12 cellular contexts compared by ENCODE assay signal in the genomic region with DNA sequence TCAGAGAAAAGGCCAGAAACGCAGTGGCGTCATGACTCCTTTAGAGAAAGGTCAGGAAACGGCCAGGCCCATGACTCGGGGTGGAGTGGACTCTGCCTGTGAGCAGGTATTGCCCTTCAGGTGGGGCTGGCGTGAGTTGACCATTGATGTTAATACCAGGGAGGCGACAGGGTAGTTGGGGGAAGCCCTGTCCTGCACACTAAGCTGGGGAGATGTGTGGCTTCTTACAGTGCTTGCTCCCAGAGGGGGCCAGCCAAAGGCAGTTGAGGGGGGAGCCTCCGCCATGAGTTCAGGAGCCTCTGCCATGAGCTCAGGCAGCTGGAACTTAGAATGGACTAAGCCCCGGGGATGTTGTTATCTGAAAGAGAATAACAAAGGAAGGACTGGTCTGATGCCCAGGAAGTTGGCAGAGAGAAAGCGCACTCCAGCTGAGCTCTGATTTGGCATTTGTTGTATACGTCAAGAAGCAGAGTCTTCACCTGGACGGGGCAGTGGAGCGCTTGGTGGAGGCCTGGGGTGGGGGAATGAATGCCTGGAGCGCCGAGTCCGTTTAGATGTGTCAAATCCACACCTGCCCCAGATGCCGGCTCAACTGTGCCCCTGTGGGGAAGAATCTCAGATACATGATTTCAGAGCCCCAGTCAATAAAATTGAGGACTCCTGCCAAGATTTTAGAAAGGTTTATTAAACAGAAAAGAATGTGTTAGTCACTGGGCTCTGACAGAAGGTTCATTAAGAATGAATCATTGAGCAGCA.
DNase-seq lines count a peak whose midpoint lies in the region; ATAC-seq and TF ChIP-seq lines count a peak whose summit lies in the region.
"Had no signal": no experiment of that assay in that cellular context is flagged by ENCODE, and none has a peak within 500 bp of the region (broad histone marks: within the 10 kb centered on the region; RNA-seq: fewer than 3 reads in every experiment).

No MANE protein-coding gene starts in this region.

- no peaks in the 10 kb centered on the region for H3K9me3 ChIP-seq in heart right ventricle
- H3K9me3 ChIP-seq: esophagus muscularis mucosa had no signal

- CTCF ChIA-PET in MCF 10A (lab: Yijun Ruan, JAX), result interaction anchor here (0.6 to 1.4 kb wide), 10 partner anchors 8 to 777 kb away, joined by 3 to 5 read pairs (median 3); no protein-coding TSS in a partner anchor

- H3K4me1 Mint-ChIP-seq in CD14-positive monocyte, result no peaks in the 10 kb centered on the region
- H3K4me1 Mint-ChIP-seq in MCF 10A (ENCODE audit: insufficient read depth, unreplicated experiment), result peaks cover 26% of the 10 kb centered on the region

- H3K9me3 Mint-ChIP-seq in CD14-positive monocyte, result peaks cover 0 to 1% (median 0%) of the 10 kb centered on the region in 7 donors
- H3K9me3 Mint-ChIP-seq in MCF 10A (ENCODE audit: unreplicated experiment), result no peaks in the 10 kb centered on the region
- H3K9me3 Mint-ChIP-seq: activated naive CD8-positive, alpha-beta T cell treated with anti-CD3 and anti-CD28 coated beads for 36 hours; CD4-positive, alpha-beta memory T cell had no signal

- POLR2A ChIA-PET in MCF 10A (lab: Yijun Ruan, JAX), result interaction anchor here (0.7 to 1.1 kb wide), 6 partner anchors 48 to 538 kb away, joined by 3 read pairs; no protein-coding TSS in a partner anchor

- no peaks in the 10 kb centered on the region for H3K27me3 ChIP-seq in heart right ventricle
- H3K27me3 ChIP-seq: esophagus muscularis mucosa had no signal

- H3K4me3 ChIP-seq in heart right ventricle, result no peak overlapping the region
- H3K4me3 ChIP-seq: esophagus muscularis mucosa had no signal

- no peak overlapping the region for H3K27ac ChIP-seq in heart right ventricle
- H3K27ac ChIP-seq: esophagus muscularis mucosa had no signal

- H3K4me3 Mint-ChIP-seq in CD14-positive monocyte (no peak overlapping the region), MCF 10A (ENCODE audit: unreplicated experiment) (peak overlapping the region; percentile 22)
- H3K4me3 Mint-ChIP-seq: activated naive CD8-positive, alpha-beta T cell treated with anti-CD3 and anti-CD28 coated beads for 36 hours; CD4-positive, alpha-beta memory T cell had no signal

- H3K4me1 ChIP-seq in heart right ventricle, result peaks cover 0 to 4% (median 0%) of the 10 kb centered on the region in 9 donors

- peaks cover 0 to 4% (median 0%) of the 10 kb centered on the region in 9 donors for H3K36me3 ChIP-seq in heart right ventricle

- H3K27me3 Mint-ChIP-seq in CD14-positive monocyte (ENCODE audit: low read depth in 3 of 3) (no peaks in the 10 kb centered on the region), MCF 10A (ENCODE audit: insufficient read depth, unreplicated experiment) (no peaks in the 10 kb centered on the region)
- H3K27me3 Mint-ChIP-seq: activated naive CD8-positive, alpha-beta T cell treated with anti-CD3 and anti-CD28 coated beads for 36 hours; CD4-positive, alpha-beta memory T cell had no signal

- WGBS in heart right ventricle, 2 donors, result 86 to 93% methylated on average over 16 of the region's 16 CpGs

- H3K27ac Mint-ChIP-seq in CD14-positive monocyte (peak overlapping the region in 1 of 7 donors; percentile 23), MCF 10A (ENCODE audit: low read depth, unreplicated experiment) (peak overlapping the region; percentile 82)
- H3K27ac Mint-ChIP-seq: activated naive CD8-positive, alpha-beta T cell treated with anti-CD3 and anti-CD28 coated beads for 36 hours had no signal

- intact Hi-C loops in CD14-positive monocyte (cut with micrococcal nuclease), result no loop called here
- intact Hi-C loops in MCF 10A (cut with micrococcal nuclease), result no loop called here
- intact Hi-C loops in heart right ventricle (cut with DNase I), result no loop called here

- H3K36me3 Mint-ChIP-seq in CD14-positive monocyte (peaks cover 42 to 44% of the 10 kb centered on the region in 2 donors), MCF 10A (ENCODE audit: insufficient read depth, unreplicated experiment) (no peaks in the 10 kb centered on the region)

- DNase-seq in CD14-positive monocyte (ENCODE audit: low spot score), result peak; percentile 40
- DNase-seq in LHCN-M2 (ENCODE audit: low read depth), result peak; percentile 68
- peak; percentile 76 for DNase-seq in MCF 10A (ENCODE audit: unreplicated experiment)
- no peak for DNase-seq in left lobe of liver (ENCODE audit: low spot score)
- DNase-seq in heart right ventricle, result no peak
- DNase-seq in stimulated activated naive CD4-positive, alpha-beta T cell treated with Interleukin-2 at 50 U/mL for 16 hours (lab: John Stamatoyannopoulos, UW), result no peak
- no peak for DNase-seq in activated T-cell treated with anti-CD3 and anti-CD28 coated beads for 4 hours
- DNase-seq: activated naive CD8-positive, alpha-beta T cell treated with anti-CD3 and anti-CD28 coated beads for 36 hours; CD4-positive, alpha-beta memory T cell; NCI-H1694 treated with DMSO at 0.1 percent for 48 hours had no signal

- no peak for TF ChIP-seq CTCF in CD14-positive monocyte (IDR thresholded peaks at IDR 0.05)
- no peak for TF ChIP-seq CTCF in MCF 10A (IDR thresholded peaks at IDR 0.05; ENCODE audit: unreplicated experiment)
- TF ChIP-seq CTCF in heart right ventricle (IDR thresholded peaks at IDR 0.05), result no peak

- peak; percentile 19 for ATAC-seq in left lobe of liver
- no peak for ATAC-seq in heart right ventricle
- no peak for ATAC-seq in HG03521 (IDR thresholded peaks at IDR 0.05; ENCODE audit: unreplicated experiment)

- no TSS peak for BruUV-seq in MCF 10A (replicated peaks; lab: Mats Ljungman, UMichigan)

Comparison
In these comparisons a context has a peak if more than half of its experiments do, and no peak if none do; other contexts are left out.
1. DNase-seq: peak in CD14-positive monocyte (single experiment), LHCN-M2 (single experiment) and MCF 10A (single experiment); none in left lobe of liver (single experiment), heart right ventricle (0 of 2), stimulated activated naive CD4-positive, alpha-beta T cell treated with Interleukin-2 at 50 U/mL for 16 hours (single experiment) and activated T-cell treated with anti-CD3 and anti-CD28 coated beads for 4 hours (single experiment).